9 cellular contexts compared by ENCODE assay signal in the genomic region with DNA sequence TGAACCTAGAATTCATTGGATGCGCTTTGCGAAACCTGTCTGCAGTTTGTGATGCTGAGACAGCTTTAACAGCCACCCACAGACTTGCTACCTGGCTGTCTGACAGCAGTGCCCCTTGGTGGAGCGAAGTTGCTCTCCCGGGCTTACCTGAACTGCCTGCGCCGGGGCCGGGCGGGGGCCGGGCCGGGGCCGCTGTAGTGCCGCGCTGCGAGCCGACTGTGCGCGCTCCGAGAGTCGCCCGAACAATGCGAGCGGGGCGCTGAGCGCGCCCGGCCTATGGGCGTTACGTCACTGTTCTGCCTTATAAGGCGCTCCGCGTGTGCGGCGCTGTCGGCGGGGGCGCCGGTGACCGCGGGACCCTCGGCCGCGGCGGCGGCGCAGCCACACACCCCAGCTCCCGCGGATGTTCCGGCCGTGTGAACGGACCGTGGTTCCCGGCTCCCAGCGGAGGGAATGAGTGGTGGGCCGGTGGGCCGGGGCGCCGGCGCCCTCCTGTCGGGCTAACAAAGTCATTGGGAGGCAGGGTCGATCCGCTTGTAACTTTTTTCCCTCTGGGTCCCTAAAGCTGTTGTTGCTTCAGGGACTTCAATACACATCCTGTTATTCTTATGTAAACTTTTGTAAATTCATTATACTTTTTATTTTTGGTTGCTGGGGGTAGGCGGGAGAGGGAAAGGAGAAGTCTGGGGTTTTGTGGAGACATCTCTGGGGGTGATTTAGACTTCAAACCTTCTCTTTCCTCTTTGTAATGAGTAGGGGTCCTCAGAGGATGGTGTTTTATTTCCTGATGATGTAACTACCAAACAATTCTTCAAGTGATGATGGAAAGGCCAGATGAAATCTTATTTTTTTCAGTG. TPM values are rescaled to one million over a fixed set of nuclear protein-coding genes. Genes with fewer than 3 reads are reported as not detected.
DNase-seq lines count a peak whose midpoint lies in the region; ATAC-seq, FAIRE-seq and TF ChIP-seq lines count a peak whose summit lies in the region.
"Had no signal": no experiment of that assay in that cellular context is flagged by ENCODE, and none has a peak within 500 bp of the region (broad histone marks: within the 10 kb centered on the region; RNA-seq: fewer than 3 reads in every experiment).

No MANE protein-coding gene starts in this region.

- TF ChIP-seq POLR2A in A549 (IDR thresholded peaks at IDR 0.05; ENCODE audit: low read length) (no peak), GM18951 (IDR thresholded peaks at IDR 0.05; ENCODE audit: extremely low read depth, insufficient read depth, insufficient read length) (peak; percentile 76)

- no peak overlapping the region for H2AFZ ChIP-seq in OCI-LY1 (ENCODE audit: low read length)

- H3K36me3 ChIP-seq in OCI-LY1 (ENCODE audit: insufficient read depth, low read length) = no peaks in the 10 kb centered on the region

- TF ChIP-seq EP300 in A549 (IDR thresholded peaks at IDR 0.05) = no peak

- POLR2A ChIA-PET in A549 (lab: Yijun Ruan, JAX) = no interaction called here

- peaks cover 54% of the 10 kb centered on the region for H3K4me1 Mint-ChIP-seq in activated T-helper 1 cell treated with anti-CD3 and anti-CD28 coated beads, Interleukin-12 subunit alpha, Interleukin-12 subunit beta, Interleukin-2, Interleukin-4 antibody, amounts not matched to agents 30 ng/mL and 10 ng/mL and 1 ng/mL, durations not matched to agents 14 hours and 24 hours and 36 hours (ENCODE audit: low read depth)
- peaks cover 11 to 16% (median 13%) of the 10 kb centered on the region in 3 donors for H3K4me1 Mint-ChIP-seq in naive B cell

- no peaks in the 10 kb centered on the region for H3K27me3 ChIP-seq in OCI-LY1 (ENCODE audit: insufficient read depth, low read length)

- TF ChIP-seq RAD21 in A549 (conservative IDR thresholded peaks at IDR 0.05 in 1 of 2, IDR thresholded peaks at IDR 0.05 in 1 of 2) = no peak

- peak overlapping the region; percentile 50 for H3K9ac ChIP-seq in OCI-LY1 (ENCODE audit: low read length)

- no peak for FAIRE-seq in A549 (lab: Jason Lieb, UNC)

- peaks cover 19% of the 10 kb centered on the region for H3K36me3 Mint-ChIP-seq in activated T-helper 1 cell treated with anti-CD3 and anti-CD28 coated beads, Interleukin-12 subunit alpha, Interleukin-12 subunit beta, Interleukin-2, Interleukin-4 antibody, amounts not matched to agents 30 ng/mL and 10 ng/mL and 1 ng/mL, durations not matched to agents 14 hours and 24 hours and 36 hours (ENCODE audit: low read depth)
- H3K36me3 Mint-ChIP-seq in naive B cell = no peaks in the 10 kb centered on the region

- no peaks in the 10 kb centered on the region for H3K9me3 Mint-ChIP-seq in activated T-helper 1 cell treated with anti-CD3 and anti-CD28 coated beads, Interleukin-12 subunit alpha, Interleukin-12 subunit beta, Interleukin-2, Interleukin-4 antibody, amounts not matched to agents 30 ng/mL and 10 ng/mL and 1 ng/mL, durations not matched to agents 14 hours and 24 hours and 36 hours
- H3K9me3 Mint-ChIP-seq in naive B cell = no peaks in the 10 kb centered on the region

- WGBS in A549 (ENCODE audit: missing lambda C conversion rate) = 74% methylated on average over 31 of the region's 62 CpGs

- peaks cover 30% of the 10 kb centered on the region for H3K4me1 ChIP-seq in A549
- peaks cover 15% of the 10 kb centered on the region for H3K4me1 ChIP-seq in OCI-LY1 (ENCODE audit: insufficient read depth, low read length, severe bottlenecking)

- in situ Hi-C loops in GM18951 (cut with MboI; ENCODE audit: low sequenced_read_pairs, unreplicated experiment) = no loop called here

- ATAC-seq in A549 (peak; percentile 92 to 96), HG03139 (IDR thresholded peaks at IDR 0.05; ENCODE audit: unreplicated experiment) (peak; percentile 84), naive B cell (ENCODE audit: low read depth in 2 of 2) (peak; percentile 97)

- CTCF ChIA-PET in A549 (lab: Yijun Ruan, JAX) = interaction anchor here (1.3 to 1.8 kb wide), 2 partner anchors 75 to 378 kb away, joined by 4 to 5 read pairs; no protein-coding TSS in a partner anchor

- H3K27me3 Mint-ChIP-seq in activated T-helper 1 cell treated with anti-CD3 and anti-CD28 coated beads, Interleukin-12 subunit alpha, Interleukin-12 subunit beta, Interleukin-2, Interleukin-4 antibody, amounts not matched to agents 30 ng/mL and 10 ng/mL and 1 ng/mL, durations not matched to agents 14 hours and 24 hours and 36 hours (ENCODE audit: insufficient read depth) = peaks cover 14% of the 10 kb centered on the region
- H3K27me3 Mint-ChIP-seq in naive B cell = no peaks in the 10 kb centered on the region

- intact Hi-C loops in activated T-helper 1 cell treated with anti-CD3 and anti-CD28 coated beads, Interleukin-12 subunit alpha, Interleukin-12 subunit beta, Interleukin-2, Interleukin-4 antibody, amounts not matched to agents 30 ng/mL and 10 ng/mL and 1 ng/mL, durations not matched to agents 14 hours and 24 hours and 36 hours (cut with micrococcal nuclease) = loop anchor here (1.0 to 10.0 kb wide), 4 partner anchors 8 to 1311 kb away; a partner anchor contains a TSS

- H3K27ac Mint-ChIP-seq in activated T-helper 1 cell treated with anti-CD3 and anti-CD28 coated beads, Interleukin-12 subunit alpha, Interleukin-12 subunit beta, Interleukin-2, Interleukin-4 antibody, amounts not matched to agents 30 ng/mL and 10 ng/mL and 1 ng/mL, durations not matched to agents 14 hours and 24 hours and 36 hours = no peak overlapping the region
- peak overlapping the region; percentile 73 to 97 (median 90) for H3K27ac Mint-ChIP-seq in naive B cell

- H3K79me2 ChIP-seq in OCI-LY1 (ENCODE audit: insufficient read depth, low read length) = no peaks in the 10 kb centered on the region

- H3K4me2 ChIP-seq in A549 (peak overlapping the region; percentile 83), OCI-LY1 (ENCODE audit: low read length) (peak overlapping the region; percentile 93)

- H4K20me1 ChIP-seq in OCI-LY1 (ENCODE audit: insufficient read depth, low read length) = no peaks in the 10 kb centered on the region

- H3F3A ChIP-seq in OCI-LY1 (ENCODE audit: insufficient read depth, low read length) = no peaks in the 10 kb centered on the region

- peak; percentile 20 to 36 for DNase-seq in A549 (ENCODE audit: low read depth in 1 of 2, low spot score in 1 of 2)
- peak; percentile 66 for DNase-seq in activated T-helper 1 cell treated with anti-CD3 and anti-CD28 coated beads, Interleukin-12 subunit alpha, Interleukin-12 subunit beta, Interleukin-2, Interleukin-4 antibody, amounts not matched to agents 30 ng/mL and 10 ng/mL and 1 ng/mL, durations not matched to agents 14 hours and 24 hours and 36 hours (ENCODE audit: low spot score)
- peak; percentile 62 for DNase-seq in fibroblast of gingiva (ENCODE audit: low read depth)
- DNase-seq in naive B cell = peak; percentile 75
- DNase-seq in stimulated activated CD8-positive, alpha-beta memory T cell treated with anti-CD3 and anti-CD28 coated beads, Interleukin-7, amount 100 ng/mL, for 48 hours (ENCODE audit: extremely low read depth in 1 of 2, low read depth in 1 of 2) = peak; percentile 33 to 35
- DNase-seq: DND-41 had no signal

- H3K27ac ChIP-seq in A549 (peak overlapping the region; percentile 12 to 74; a peak in 5 of 6 replicates), OCI-LY1 (ENCODE audit: low read depth, low read length, poor library complexity, severe bottlenecking) (no peak overlapping the region)

- no peak for TF ChIP-seq CTCF in A549 (IDR thresholded peaks at IDR 0.05)
- TF ChIP-seq CTCF in OCI-LY1 (IDR thresholded peaks at IDR 0.05; ENCODE audit: low read length) = no peak

- H3K9me2 ChIP-seq in OCI-LY1 (ENCODE audit: low read depth, low read length) = no peaks in the 10 kb centered on the region

- H3K4me3 ChIP-seq in A549 (peak overlapping the region; percentile 37), OCI-LY1 (ENCODE audit: low read depth, low read length, poor library complexity, severe bottlenecking) (peak overlapping the region; percentile 61)

- no peaks in the 10 kb centered on the region for H3K9me3 ChIP-seq in A549
- no peaks in the 10 kb centered on the region for H3K9me3 ChIP-seq in OCI-LY1 (ENCODE audit: low read length)

- H3K4me3 Mint-ChIP-seq in activated T-helper 1 cell treated with anti-CD3 and anti-CD28 coated beads, Interleukin-12 subunit alpha, Interleukin-12 subunit beta, Interleukin-2, Interleukin-4 antibody, amounts not matched to agents 30 ng/mL and 10 ng/mL and 1 ng/mL, durations not matched to agents 14 hours and 24 hours and 36 hours = peak overlapping the region; percentile 82
- H3K4me3 Mint-ChIP-seq in naive B cell = peak overlapping the region; percentile 79 to 91 (median 86)

TF ChIP-seq in A549, 52 proteins besides CTCF, POLR2A, EP300 and RAD21:
- TF ChIP-seq HOXA7 (CRISPR knock-in tag; IDR thresholded peaks at IDR 0.05) = no peak
- TF ChIP-seq, protein P1, sequence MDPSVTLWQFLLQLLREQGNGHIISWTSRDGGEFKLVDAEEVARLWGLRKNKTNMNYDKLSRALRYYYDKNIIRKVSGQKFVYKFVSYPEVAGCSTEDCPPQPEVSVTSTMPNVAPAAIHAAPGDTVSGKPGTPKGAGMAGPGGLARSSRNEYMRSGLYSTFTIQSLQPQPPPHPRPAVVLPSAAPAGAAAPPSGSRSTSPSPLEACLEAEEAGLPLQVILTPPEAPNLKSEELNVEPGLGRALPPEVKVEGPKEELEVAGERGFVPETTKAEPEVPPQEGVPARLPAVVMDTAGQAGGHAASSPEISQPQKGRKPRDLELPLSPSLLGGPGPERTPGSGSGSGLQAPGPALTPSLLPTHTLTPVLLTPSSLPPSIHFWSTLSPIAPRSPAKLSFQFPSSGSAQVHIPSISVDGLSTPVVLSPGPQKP (IDR thresholded peaks at IDR 0.05; ENCODE audit: low read depth, low read length) = no peak
- TF ChIP-seq BHLHE40 (IDR thresholded peaks at IDR 0.05; ENCODE audit: low read depth, low read length) = no peak
- TF ChIP-seq, protein P2, sequence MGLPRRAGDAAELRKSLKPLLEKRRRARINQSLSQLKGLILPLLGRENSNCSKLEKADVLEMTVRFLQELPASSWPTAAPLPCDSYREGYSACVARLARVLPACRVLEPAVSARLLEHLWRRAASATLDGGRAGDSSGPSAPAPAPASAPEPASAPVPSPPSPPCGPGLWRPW (IDR thresholded peaks at IDR 0.05) = no peak
TF ChIP-seq in A549: peak in this region for 0.

RNA-seq across cellular contexts. Expression of a gene that starts 58.5 kb away (rescaled TPM):
- polyA plus RNA-seq in A549 (2011; rRNA removed) (48.1 and 62.9 TPM in 2 replicates), A549 (2017; fragmentation: RNase III; extraction: RNeasy Plus Mini Kit Qiagen cat#74134 plus additional on column Dnase treatment) (61.1 to 66.6 TPM (median 64.7 TPM) in 3 replicates), naive B cell (ENCODE audit: low read depth in 6 of 6) (10 to 100 TPM; 18.6 to 80.3 (median 26.7) TPM)
- polyA plus RNA-seq in A549 (2012; cell fraction: cytosol; rRNA removed) = 11.5 and 13.7 TPM in 2 replicates
- polyA plus RNA-seq in A549 (2012; cell fraction: nucleus; rRNA removed) = 3.6 and 9.7 TPM in 2 replicates
- 9.8 and 12.1 TPM in 2 replicates for polyA minus RNA-seq in A549 (2011; rRNA and poly(A)+ RNA removed)
- total RNA-seq in activated T-helper 1 cell treated with anti-CD3 and anti-CD28 coated beads, Interleukin-12 subunit alpha, Interleukin-12 subunit beta, Interleukin-2, Interleukin-4 antibody, amounts not matched to agents 30 ng/mL and 10 ng/mL and 1 ng/mL, durations not matched to agents 14 hours and 24 hours and 36 hours = 108 and 121 TPM in 2 replicates
